19 cellular contexts compared by ENCODE assay signal in the genomic region with DNA sequence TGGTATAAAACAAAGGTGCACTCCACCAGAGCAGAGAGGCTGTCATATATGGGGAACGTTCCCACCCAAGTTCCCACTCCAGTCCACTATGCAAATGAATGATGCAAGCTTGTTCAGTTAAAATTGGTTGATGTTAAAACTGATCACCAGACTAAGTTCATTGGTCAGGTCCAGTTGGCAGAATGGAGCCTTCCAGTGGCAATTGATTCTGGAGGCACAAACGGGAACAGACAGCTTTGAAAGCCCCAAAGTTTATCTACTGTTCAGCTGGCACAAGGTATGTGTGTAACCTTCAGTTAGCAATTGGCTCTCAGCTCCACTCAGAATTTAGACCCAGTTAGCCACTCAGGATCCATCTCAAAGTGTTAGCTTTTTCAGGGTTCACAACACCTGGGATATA.
DNase-seq lines count a peak whose midpoint lies in the region; ATAC-seq, FAIRE-seq and TF ChIP-seq lines count a peak whose summit lies in the region.
"Had no signal": no experiment of that assay in that cellular context is flagged by ENCODE, and none has a peak within 500 bp of the region (broad histone marks: within the 10 kb centered on the region; RNA-seq: fewer than 3 reads in every experiment).

No MANE protein-coding gene starts in this region.

- no peak for TF ChIP-seq CTCF in CD14-positive monocyte (IDR thresholded peaks at IDR 0.05)
- TF ChIP-seq CTCF in D721Med (IDR thresholded peaks at IDR 0.05; ENCODE audit: insufficient read depth, missing control alignments) = no peak

- no peak overlapping the region for H3K4me3 Mint-ChIP-seq in CD14-positive monocyte
- H3K4me3 Mint-ChIP-seq: B cell had no signal

- H3K9me3 Mint-ChIP-seq in CD14-positive monocyte = peaks cover 0 to 1% (median 0%) of the 10 kb centered on the region in 7 donors

- no peak for FAIRE-seq in D721Med (lab: Jason Lieb, UNC)
- FAIRE-seq: A549, GM12891 had no signal

- peak; percentile 28 for DNase-seq in NCI-H187 treated with DMSO at 0.1 percent for 48 hours (lab: John Stamatoyannopoulos, UW)
- DNase-seq in NCI-H187 (lab: John Stamatoyannopoulos, UW) = no peak
- DNase-seq in CD14-positive monocyte (ENCODE audit: low spot score) = no peak
- DNase-seq in NCI-H774 (lab: John Stamatoyannopoulos, UW) = peak; percentile 55
- DNase-seq in left lobe of liver (ENCODE audit: low spot score) = peak; percentile 65
- DNase-seq in foreskin melanocyte = no peak
- no peak for DNase-seq in D721Med (ENCODE audit: insufficient read length, low spot score)
- DNase-seq: GOT3, HCEC 1CT, KG1, NCI-H1694, NCI-H526, Peyer's patch, SJCRH30, T-helper 1 cell had no signal

- peaks cover 0 to 2% (median 0%) of the 10 kb centered on the region in 3 donors for H3K27me3 Mint-ChIP-seq in CD14-positive monocyte (ENCODE audit: low read depth in 3 of 3)
- H3K27me3 Mint-ChIP-seq: B cell had no signal

- no peaks in the 10 kb centered on the region for H3K36me3 Mint-ChIP-seq in CD14-positive monocyte

- H3K27ac Mint-ChIP-seq in CD14-positive monocyte = peak overlapping the region in 5 of 7 donors; percentile 20 to 70 (median 54)
- H3K27ac Mint-ChIP-seq: B cell had no signal

- H3K4me1 Mint-ChIP-seq in CD14-positive monocyte = peaks cover 52% of the 10 kb centered on the region

- intact Hi-C loops in CD14-positive monocyte (cut with micrococcal nuclease) = loop anchor here in 1 of 2 donors (5.0 to 10.0 kb wide), 2 partner anchors 34 to 116 kb away; a partner anchor contains a TSS

- ATAC-seq in left lobe of liver = peak; percentile 93
- ATAC-seq in HG02885 (IDR thresholded peaks at IDR 0.05; ENCODE audit: poor library complexity, unreplicated experiment) = no peak
- ATAC-seq: A549 had no signal

Comparison
In these comparisons a context has a peak if more than half of its experiments do, and no peak if none do; other contexts are left out.
1. DNase-seq: peak in NCI-H187 treated with DMSO at 0.1 percent for 48 hours (single experiment), NCI-H774 (single experiment) and left lobe of liver (single experiment); none in NCI-H187 (0 of 2), CD14-positive monocyte (single experiment), foreskin melanocyte (single experiment) and D721Med (single experiment).